ENCODE assay signal across 27 cellular contexts in the genomic region with DNA sequence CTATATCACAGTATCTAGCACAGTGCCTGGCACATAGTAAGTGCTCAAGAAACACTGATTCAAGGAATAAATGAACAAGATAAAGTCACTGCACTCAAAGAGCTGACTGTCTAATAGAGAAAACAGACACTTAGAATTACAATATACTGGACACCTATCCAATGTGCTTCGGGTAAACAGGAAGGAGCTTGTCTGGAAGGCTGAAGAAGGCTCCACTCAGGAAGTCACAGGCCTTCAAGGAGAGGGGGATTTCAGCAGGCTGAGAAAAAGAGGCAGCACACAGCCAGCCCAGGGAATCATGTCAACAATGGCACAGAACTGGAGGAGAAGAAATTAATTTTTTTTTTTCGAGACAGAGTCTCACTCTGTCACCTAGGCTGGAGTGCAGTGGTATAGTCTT.
"Had no signal": no experiment of that assay in that cellular context is flagged by ENCODE, and none has a peak within 500 bp of the region (broad histone marks: within the 10 kb centered on the region; RNA-seq: fewer than 3 reads in every experiment).

No MANE protein-coding gene starts in this region.

- H3K4me3 ChIP-seq: ascending aorta, body of pancreas, SJCRH30 had no signal

- H3K27me3 Mint-ChIP-seq: activated CD4-positive, alpha-beta T cell treated with anti-CD3 and anti-CD28 coated beads for 36 hours had no signal

- H3K9ac ChIP-seq: SK-N-SH had no signal

- H3K4me2 ChIP-seq: SK-N-SH had no signal

- H3K4me1 ChIP-seq: ascending aorta, body of pancreas had no signal

- H3K4me1 Mint-ChIP-seq: activated CD4-positive, alpha-beta T cell treated with anti-CD3 and anti-CD28 coated beads for 36 hours had no signal

- H3K36me3 ChIP-seq: ascending aorta, SJCRH30 had no signal

- H3K27ac ChIP-seq: ascending aorta, body of pancreas, RWPE1, SJCRH30, VCaP had no signal

- H3K4me3 Mint-ChIP-seq: activated CD4-positive, alpha-beta T cell treated with anti-CD3 and anti-CD28 coated beads for 36 hours; activated CD8-positive, alpha-beta T cell treated with anti-CD3 and anti-CD28 coated beads, Interleukin-2, amount 10 ng/mL, durations not matched to agents 7 days and 5 days; activated naive CD8-positive, alpha-beta T cell treated with anti-CD3 and anti-CD28 coated beads, Interleukin-2, amount 50 U/mL, for 24 hours; activated T-cell treated with anti-CD3 and anti-CD28 coated beads, Interleukin-2, amount 50 U/mL, for 4 hours; central memory CD8-positive, alpha-beta T cell had no signal

- H3K27me3 ChIP-seq: ascending aorta, body of pancreas, SJCRH30 had no signal

- DNase-seq: activated CD4-positive, alpha-beta T cell treated with anti-CD3 and anti-CD28 coated beads for 36 hours; activated CD8-positive, alpha-beta T cell treated with anti-CD3 and anti-CD28 coated beads, Interleukin-2, amount 10 ng/mL, durations not matched to agents 7 days and 5 days; activated effector memory CD4-positive, alpha-beta T cell treated with anti-CD3 and anti-CD28 coated beads, Interleukin-2, amount 50 U/mL, for 16 hours; activated naive CD4-positive, alpha-beta T cell treated with Interleukin-2 at 50 U/mL for 16 hours; activated naive CD8-positive, alpha-beta T cell treated with anti-CD3 and anti-CD28 coated beads, Interleukin-2, amount 50 U/mL, for 24 hours; activated T-cell treated with anti-CD3 and anti-CD28 coated beads, Interleukin-2, amount 50 U/mL, for 4 hours; amniotic stem cell; body of pancreas; KG1; NCI-H1092; NCI-H1417; NCI-H1694; NCI-H2029 treated with DMSO at 0.1 percent for 48 hours; NCI-H510A treated with DMSO at 0.1 percent for 48 hours; NCI-H69; NK-92 treated with Interleukin-12 subunit alpha and Interleukin-12 subunit beta, amount 100 ng/mL, for 24 hours; OCI-M1; Right ventricle myocardium superior; SJCRH30; SK-N-SH; T-helper 1 cell had no signal

- H3K9me3 ChIP-seq: ascending aorta, body of pancreas, SJCRH30 had no signal

- H3K27ac Mint-ChIP-seq: activated CD4-positive, alpha-beta T cell treated with anti-CD3 and anti-CD28 coated beads for 36 hours; activated CD8-positive, alpha-beta T cell treated with anti-CD3 and anti-CD28 coated beads, Interleukin-2, amount 10 ng/mL, durations not matched to agents 7 days and 5 days; activated naive CD4-positive, alpha-beta T cell treated with anti-CD3 and anti-CD28 coated beads, Interleukin-2, amount 50 U/mL, for 72 hours; activated naive CD8-positive, alpha-beta T cell treated with anti-CD3 and anti-CD28 coated beads, Interleukin-2, amount 50 U/mL, for 24 hours had no signal

- ATAC-seq: activated CD4-positive, alpha-beta T cell treated with anti-CD3 and anti-CD28 coated beads for 36 hours; activated CD8-positive, alpha-beta T cell treated with anti-CD3 and anti-CD28 coated beads, Interleukin-2, amount 10 ng/mL, durations not matched to agents 7 days and 5 days; activated naive CD8-positive, alpha-beta T cell treated with anti-CD3 and anti-CD28 coated beads, Interleukin-2, amount 50 U/mL, for 24 hours; activated T-cell treated with anti-CD3 and anti-CD28 coated beads, Interleukin-2, amount 50 U/mL, for 4 hours; body of pancreas; Panc1 had no signal
